8 cellular contexts compared by ENCODE assay signal in the genomic region with DNA sequence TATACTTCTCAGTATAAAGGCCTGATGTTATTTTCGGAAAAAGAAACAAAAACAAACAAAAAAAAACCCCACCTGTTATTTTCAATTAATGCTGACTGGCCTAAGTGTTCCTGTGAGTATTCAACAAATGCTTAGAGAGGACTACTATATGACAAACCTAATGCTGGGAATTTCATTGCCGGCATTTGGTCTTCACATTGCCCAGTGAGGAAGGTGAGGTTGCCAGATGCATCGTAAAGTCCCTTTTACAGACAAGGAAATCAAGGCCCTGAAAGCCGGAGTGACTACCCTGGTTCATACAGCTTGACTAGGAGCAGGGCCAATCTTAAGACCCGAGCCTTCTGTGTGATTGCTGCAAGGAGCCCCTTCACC. TPM values are rescaled to one million over a fixed set of nuclear protein-coding genes. Genes with fewer than 3 reads are reported as not detected.
A peak's percentile ranks its signal among the peaks of the same experiment; 100 is the strongest.
DNase-seq lines count a peak whose midpoint lies in the region; ATAC-seq and TF ChIP-seq lines count a peak whose summit lies in the region.

No MANE protein-coding gene starts in this region.

- ATAC-seq in Right ventricle myocardium superior (ENCODE audit: poor library complexity), result no peak
- ATAC-seq in thoracic aorta (ENCODE audit: insufficient number of reproducible peaks, low FRiP score, low read depth), result no peak

- H3K9me3 ChIP-seq in right atrium auricular region (no peaks in the 10 kb centered on the region), thoracic aorta (no peaks in the 10 kb centered on the region)

- TF ChIP-seq CTCF in right atrium auricular region (IDR thresholded peaks at IDR 0.05) (no peak), thoracic aorta (IDR thresholded peaks at IDR 0.05) (no peak), GM20000 (IDR thresholded peaks at IDR 0.05; ENCODE audit: extremely low read depth, missing control alignments) (no peak)

- H3K9me3 Mint-ChIP-seq in activated T-helper 2 cell treated with anti-CD3 and anti-CD28 coated beads, Interferon-gamma antibody, Interleukin-2, Interleukin-4, amounts not matched to agents 10 μg/mL and 5 μg/mL and 100 μg/mL, durations not matched to agents 14 hours and 24 hours and 36 hours, result no peaks in the 10 kb centered on the region

- H3K4me1 ChIP-seq in right atrium auricular region (peaks cover 0 to 31% of the 10 kb centered on the region in 2 donors), thoracic aorta (ENCODE audit: control insufficient read depth in 1 of 2, low read depth in 2 of 2) (peaks cover 10 to 21% of the 10 kb centered on the region in 2 donors)

- peak overlapping the region; percentile 78 to 83 for H3K27ac ChIP-seq in right atrium auricular region
- peak overlapping the region; percentile 16 to 59 for H3K27ac ChIP-seq in thoracic aorta

- peaks cover 75% of the 10 kb centered on the region for H3K36me3 Mint-ChIP-seq in activated T-helper 2 cell treated with anti-CD3 and anti-CD28 coated beads, Interferon-gamma antibody, Interleukin-2, Interleukin-4, amounts not matched to agents 10 μg/mL and 5 μg/mL and 100 μg/mL, durations not matched to agents 14 hours and 24 hours and 36 hours (ENCODE audit: low read depth)

- H3K4me3 ChIP-seq in right atrium auricular region (peak overlapping the region; percentile 70 to 81), thoracic aorta (peak overlapping the region; percentile 88)

- peak overlapping the region; percentile 92 for H3K27ac Mint-ChIP-seq in activated T-helper 2 cell treated with anti-CD3 and anti-CD28 coated beads, Interferon-gamma antibody, Interleukin-2, Interleukin-4, amounts not matched to agents 10 μg/mL and 5 μg/mL and 100 μg/mL, durations not matched to agents 14 hours and 24 hours and 36 hours

- H3K36me3 ChIP-seq in right atrium auricular region (peaks cover 44% of the 10 kb centered on the region), thoracic aorta (peaks cover 28% of the 10 kb centered on the region)

- intact Hi-C loops in Right ventricle myocardium superior (cut with DNase I), result no loop called here
- intact Hi-C loops in activated T-helper 2 cell treated with anti-CD3 and anti-CD28 coated beads, Interferon-gamma antibody, Interleukin-2, Interleukin-4, amounts not matched to agents 10 μg/mL and 5 μg/mL and 100 μg/mL, durations not matched to agents 14 hours and 24 hours and 36 hours (cut with micrococcal nuclease), result no loop called here

- no peak for DNase-seq in right atrium auricular region (ENCODE audit: low spot score)
- DNase-seq in Right ventricle myocardium superior, result no peak
- no peak for DNase-seq in activated T-helper 2 cell treated with anti-CD3 and anti-CD28 coated beads, Interferon-gamma antibody, Interleukin-2, Interleukin-4, amounts not matched to agents 10 μg/mL and 5 μg/mL and 100 μg/mL, durations not matched to agents 14 hours and 24 hours and 36 hours (ENCODE audit: low spot score)
- peak; percentile 30 for DNase-seq in kidney tubule cell (ENCODE audit: low spot score)
- no peak for DNase-seq in thoracic aorta (ENCODE audit: low spot score)
- DNase-seq in midbrain (lab: John Stamatoyannopoulos, UW), result no peak
- no peak for DNase-seq in GM20000 (ENCODE audit: low spot score)
- no peak for DNase-seq in OCI-M2 (lab: John Stamatoyannopoulos, UW; ENCODE audit: unreplicated experiment)

- H3K4me1 Mint-ChIP-seq in activated T-helper 2 cell treated with anti-CD3 and anti-CD28 coated beads, Interferon-gamma antibody, Interleukin-2, Interleukin-4, amounts not matched to agents 10 μg/mL and 5 μg/mL and 100 μg/mL, durations not matched to agents 14 hours and 24 hours and 36 hours (ENCODE audit: low read depth), result peaks cover 22% of the 10 kb centered on the region

- no peaks in the 10 kb centered on the region for H3K27me3 ChIP-seq in right atrium auricular region
- no peaks in the 10 kb centered on the region for H3K27me3 ChIP-seq in thoracic aorta (replicated peaks; ENCODE audit: insufficient read depth)

- H3K4me3 Mint-ChIP-seq in activated T-helper 2 cell treated with anti-CD3 and anti-CD28 coated beads, Interferon-gamma antibody, Interleukin-2, Interleukin-4, amounts not matched to agents 10 μg/mL and 5 μg/mL and 100 μg/mL, durations not matched to agents 14 hours and 24 hours and 36 hours (ENCODE audit: low read depth), result peak overlapping the region; percentile 95

- H3K27me3 Mint-ChIP-seq in activated T-helper 2 cell treated with anti-CD3 and anti-CD28 coated beads, Interferon-gamma antibody, Interleukin-2, Interleukin-4, amounts not matched to agents 10 μg/mL and 5 μg/mL and 100 μg/mL, durations not matched to agents 14 hours and 24 hours and 36 hours (ENCODE audit: low read depth), result no peaks in the 10 kb centered on the region

RNA-seq across cellular contexts. Expression of gene MRPL24, which starts 0.6 kb away (rescaled TPM):
- total RNA-seq in right atrium auricular region (10 to 100 TPM; 45.8 to 50.5 TPM), Right ventricle myocardium superior (99.8 TPM), thoracic aorta (10 to 100 TPM; 22.6 to 35.6 TPM)
- 116 and 124 TPM in 2 replicates for total RNA-seq in activated T-helper 2 cell treated with anti-CD3 and anti-CD28 coated beads, Interferon-gamma antibody, Interleukin-2, Interleukin-4, amounts not matched to agents 10 μg/mL and 5 μg/mL and 100 μg/mL, durations not matched to agents 14 hours and 24 hours and 36 hours

RNA-seq across cellular contexts. Expression of gene HDGF, which starts 11.2 kb away (rescaled TPM):
- total RNA-seq in right atrium auricular region (100 to 1,000 TPM; 110 to 137 TPM), Right ventricle myocardium superior (185 TPM), thoracic aorta (100 to 1,000 TPM in 1 of 2 donors, 10 to 100 TPM in 1; 93.5 to 118 TPM)
- total RNA-seq in activated T-helper 2 cell treated with anti-CD3 and anti-CD28 coated beads, Interferon-gamma antibody, Interleukin-2, Interleukin-4, amounts not matched to agents 10 μg/mL and 5 μg/mL and 100 μg/mL, durations not matched to agents 14 hours and 24 hours and 36 hours, result 359 and 360 TPM in 2 replicates

RNA-seq across cellular contexts. Expression of gene ISG20L2, which starts 11.7 kb away (rescaled TPM):
- total RNA-seq in right atrium auricular region (10 to 100 TPM; 13.6 to 18.0 TPM), Right ventricle myocardium superior (12.3 TPM), thoracic aorta (10 to 100 TPM; 15.0 to 19.8 TPM)
- total RNA-seq in activated T-helper 2 cell treated with anti-CD3 and anti-CD28 coated beads, Interferon-gamma antibody, Interleukin-2, Interleukin-4, amounts not matched to agents 10 μg/mL and 5 μg/mL and 100 μg/mL, durations not matched to agents 14 hours and 24 hours and 36 hours, result 52.2 and 57.4 TPM in 2 replicates

RNA-seq across cellular contexts. Expression of gene METTL25B, which starts 12.0 kb away (rescaled TPM):
- total RNA-seq in right atrium auricular region (10 to 100 TPM in 1 of 2 donors, 1 to 10 TPM in 1; 7.4 to 15.6 TPM), Right ventricle myocardium superior (14.4 TPM), thoracic aorta (10 to 100 TPM; 15.2 to 17.9 TPM)
- total RNA-seq in activated T-helper 2 cell treated with anti-CD3 and anti-CD28 coated beads, Interferon-gamma antibody, Interleukin-2, Interleukin-4, amounts not matched to agents 10 μg/mL and 5 μg/mL and 100 μg/mL, durations not matched to agents 14 hours and 24 hours and 36 hours, result 37.3 and 45.2 TPM in 2 replicates

RNA-seq across cellular contexts. Expression of gene PRCC, which starts 27.0 kb away (rescaled TPM):
- 10 to 100 TPM; 29.8 to 34.3 TPM for total RNA-seq in right atrium auricular region
- total RNA-seq in Right ventricle myocardium superior, result 39.4 TPM
- total RNA-seq in activated T-helper 2 cell treated with anti-CD3 and anti-CD28 coated beads, Interferon-gamma antibody, Interleukin-2, Interleukin-4, amounts not matched to agents 10 μg/mL and 5 μg/mL and 100 μg/mL, durations not matched to agents 14 hours and 24 hours and 36 hours, result 94.8 and 110 TPM in 2 replicates
- 10 to 100 TPM; 22.9 to 34.5 TPM for total RNA-seq in thoracic aorta
